Comparison of ENCODE assay signal across 1 cellular context in the genomic region with DNA sequence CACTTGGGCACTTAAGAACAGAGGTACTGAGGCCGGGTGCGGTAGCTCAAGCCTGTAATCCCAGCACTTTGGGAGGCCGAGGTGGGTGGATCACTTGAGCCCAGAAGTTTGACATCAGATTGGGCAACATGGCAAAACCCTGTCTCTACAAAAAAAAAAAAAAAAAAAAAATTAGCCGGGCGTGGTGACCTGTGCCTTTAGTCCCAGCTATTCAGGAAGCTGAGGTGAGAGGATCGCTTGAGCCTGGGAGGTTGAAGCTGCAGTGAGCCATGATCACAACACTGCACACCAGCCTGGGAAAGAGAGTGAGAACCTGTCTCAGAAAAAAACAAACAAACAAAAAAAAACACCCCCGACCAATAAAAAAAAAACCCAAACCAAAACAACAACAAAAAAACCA. TPM values are rescaled to one million over a fixed set of nuclear protein-coding genes. Genes with fewer than 3 reads are reported as not detected.
"Had no signal": no experiment of that assay in that cellular context is flagged by ENCODE, and none has a peak within 500 bp of the region (broad histone marks: within the 10 kb centered on the region; RNA-seq: fewer than 3 reads in every experiment).

No MANE protein-coding gene starts in this region.

RNA-seq across cellular contexts. Expression of a gene that starts 48.2 kb away (rescaled TPM):
- total RNA-seq: HT-29 had no signal
